Comparison of ENCODE assay signal across 15 cellular contexts in genomic region chr13:70253834-70254233, GRCh38.
A peak's percentile ranks its signal among the peaks of the same experiment; 100 is the strongest.
DNase-seq lines count a peak whose midpoint lies in the region; ATAC-seq and TF ChIP-seq lines count a peak whose summit lies in the region.
"Had no signal": no experiment of that assay in that cellular context is flagged by ENCODE, and none has a peak within 500 bp of the region (broad histone marks: within the 10 kb centered on the region; RNA-seq: fewer than 3 reads in every experiment).

No MANE protein-coding gene starts in this region.

- no peak overlapping the region for H3K4me3 ChIP-seq in astrocyte of the cerebellum (ENCODE audit: low read depth, low read length)
- H3K4me3 ChIP-seq: prostate gland, upper lobe of right lung had no signal

- DNase-seq in DMS 273 (lab: John Stamatoyannopoulos, UW; ENCODE audit: unreplicated experiment) = peak; percentile 78
- peak; percentile 75 to 97 (median 81) for DNase-seq in NCI-H1417 (lab: John Stamatoyannopoulos, UW)
- DNase-seq in NCI-H524 (lab: John Stamatoyannopoulos, UW) = peak; percentile 79 to 91
- DNase-seq in astrocyte of the cerebellum (ENCODE audit: low read depth) = peak; percentile 53
- DNase-seq in left lobe of liver (ENCODE audit: low spot score) = no peak
- DNase-seq in NAMALWA (ENCODE audit: low spot score) = no peak
- DNase-seq in kidney glomerular epithelial cell (lab: John Stamatoyannopoulos, UW) = no peak
- DNase-seq in iPS-NIHi11 (ENCODE audit: low spot score) = no peak
- DNase-seq: activated CD4-positive, alpha-beta T cell treated with anti-CD3 and anti-CD28 coated beads, Interleukin-2, amount 10 ng/mL, durations not matched to agents 7 days and 5 days; foreskin fibroblast; HFFc6; immature natural killer cell; NCI-H1048; upper lobe of right lung had no signal

- in situ Hi-C loops in astrocyte of the cerebellum (cut with HindIII; ENCODE audit: low sequenced_read_pairs) = no loop called here

- ATAC-seq in left lobe of liver = no peak
- ATAC-seq: upper lobe of right lung had no signal

- no peak for TF ChIP-seq CTCF in astrocyte of the cerebellum (IDR thresholded peaks at IDR 0.05; ENCODE audit: low read depth, low read length, missing control alignments)

Comparison
In these comparisons a context has a peak if more than half of its experiments do, and no peak if none do; other contexts are left out.
1. DNase-seq: peak in DMS 273 (single experiment), NCI-H1417 (3 of 3), NCI-H524 (2 of 2) and astrocyte of the cerebellum (single experiment); none in left lobe of liver (single experiment), NAMALWA (single experiment), kidney glomerular epithelial cell (single experiment) and iPS-NIHi11 (single experiment).